28 cellular contexts compared by ENCODE assay signal in the genomic region with DNA sequence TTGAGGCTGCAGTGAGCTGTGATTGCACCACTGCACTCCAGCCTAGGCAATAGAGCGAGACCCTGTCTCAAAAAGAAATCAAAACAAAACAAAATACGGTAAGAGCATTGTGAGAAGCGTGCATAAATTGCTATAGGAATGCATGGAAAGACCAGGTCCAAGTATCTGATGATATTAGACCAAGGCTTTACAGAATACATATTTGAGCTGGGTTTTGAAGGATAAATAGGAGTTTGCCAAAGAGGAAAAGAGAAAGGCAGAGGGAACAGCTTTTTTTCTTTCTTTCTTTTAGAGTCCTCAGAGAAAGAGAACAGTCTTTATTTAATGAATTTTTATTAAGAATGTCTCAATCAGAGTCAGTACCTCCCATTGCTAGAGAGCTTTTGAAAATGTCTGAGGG.
"Had no signal": no experiment of that assay in that cellular context is flagged by ENCODE, and none has a peak within 500 bp of the region (broad histone marks: within the 10 kb centered on the region; RNA-seq: fewer than 3 reads in every experiment).

No MANE protein-coding gene starts in this region.

- H3K36me3 Mint-ChIP-seq: natural killer cell; stimulated activated memory B cell treated with anti-CD40 and anti-IgM and Interleukin-4, amounts not matched to agents 10 μg/mL and 1 μg/mL and 100 μg/mL, for 72 hours; type B pancreatic cell had no signal

- ATAC-seq: natural killer cell; psoas muscle; right cardiac atrium; right lobe of liver; stimulated activated memory B cell treated with anti-CD40 and anti-IgM and Interleukin-4, amounts not matched to agents 10 μg/mL and 1 μg/mL and 100 μg/mL, for 72 hours; stimulated activated naive CD8-positive, alpha-beta T cell treated with anti-CD3 and anti-CD28 coated beads, Interleukin-15, amount 100 ng/mL, for 72 hours; upper lobe of right lung had no signal

- H3K4me3 Mint-ChIP-seq: natural killer cell; nephron; neural progenitor cell; stimulated activated memory B cell treated with anti-CD40 and anti-IgM and Interleukin-4, amounts not matched to agents 10 μg/mL and 1 μg/mL and 100 μg/mL, for 72 hours; stimulated activated naive CD8-positive, alpha-beta T cell treated with anti-CD3 and anti-CD28 coated beads, Interleukin-15, amount 100 ng/mL, for 72 hours; type B pancreatic cell had no signal

- H3K4me3 ChIP-seq: neural progenitor cell, ovary, psoas muscle, right lobe of liver, sigmoid colon, suprapubic skin, testis, tibial artery, transverse colon, upper lobe of right lung, uterus had no signal

- H3K27me3 ChIP-seq: neural progenitor cell, ovary, right lobe of liver, sigmoid colon, suprapubic skin, testis, tibial artery, transverse colon, upper lobe of right lung, uterus had no signal

- H3K27ac ChIP-seq: neural progenitor cell, ovary, parathyroid adenoma, psoas muscle, right lobe of liver, sigmoid colon, suprapubic skin, testis, tibial artery, transverse colon, upper lobe of right lung, uterus had no signal

- H3K4me1 ChIP-seq: neural progenitor cell, parathyroid adenoma, psoas muscle, right lobe of liver, sigmoid colon, suprapubic skin, testis, tibial artery, transverse colon, upper lobe of right lung, uterus had no signal

- H3K36me3 ChIP-seq: neural progenitor cell, ovary, right lobe of liver, sigmoid colon, suprapubic skin, tibial artery, transverse colon, upper lobe of right lung, uterus had no signal

- H3K4me1 Mint-ChIP-seq: natural killer cell; stimulated activated memory B cell treated with anti-CD40 and anti-IgM and Interleukin-4, amounts not matched to agents 10 μg/mL and 1 μg/mL and 100 μg/mL, for 72 hours had no signal

- H3K27me3 Mint-ChIP-seq: stimulated activated memory B cell treated with anti-CD40 and anti-IgM and Interleukin-4, amounts not matched to agents 10 μg/mL and 1 μg/mL and 100 μg/mL, for 72 hours; stimulated activated naive CD8-positive, alpha-beta T cell treated with anti-CD3 and anti-CD28 coated beads, Interleukin-15, amount 100 ng/mL, for 72 hours; type B pancreatic cell had no signal

- DNase-seq: natural killer cell; occipital lobe; ovary; posterior cingulate gyrus; psoas muscle; right cardiac atrium; right lobe of liver; sigmoid colon; small intestine; stimulated activated CD4-positive, alpha-beta T cell treated with anti-CD3 and anti-CD28 coated beads, Interleukin-15, amount 100 ng/mL, for 24 hours; stimulated activated CD4-positive, alpha-beta T cell treated with anti-CD3 and anti-CD28 coated beads, Interleukin-2, amount 100 ng/mL, for 24 hours; stimulated activated CD4-positive, alpha-beta T cell treated with anti-CD3 and anti-CD28 coated beads, Interleukin-2, amount 100 ng/mL, for 48 hours; stimulated activated CD4-positive, alpha-beta T cell treated with anti-CD3 and anti-CD28 coated beads, Interleukin-4, amount 100 ng/mL, for 24 hours; stimulated activated naive CD8-positive, alpha-beta T cell treated with anti-CD3 and anti-CD28 coated beads, Interleukin-15, amount 100 ng/mL, for 72 hours; stimulated activated naive CD8-positive, alpha-beta T cell treated with anti-CD3 and anti-CD28 coated beads, Interleukin-15, Interleukin-2, amounts not matched to agents 100 U/mL and 50 U/mL, for 24 hours; substantia nigra; testis; tibial artery; transverse colon; upper lobe of right lung; uterus had no signal

- H3K9me3 Mint-ChIP-seq: natural killer cell; nephron; neural progenitor cell; stimulated activated memory B cell treated with anti-CD40 and anti-IgM and Interleukin-4, amounts not matched to agents 10 μg/mL and 1 μg/mL and 100 μg/mL, for 72 hours; stimulated activated naive CD8-positive, alpha-beta T cell treated with anti-CD3 and anti-CD28 coated beads, Interleukin-15, amount 100 ng/mL, for 72 hours; type B pancreatic cell had no signal

- H3K9me3 ChIP-seq: ovary, psoas muscle, right lobe of liver, sigmoid colon, suprapubic skin, testis, tibial artery, transverse colon, upper lobe of right lung, uterus had no signal

- H3K9ac ChIP-seq: neural progenitor cell, parathyroid adenoma had no signal

- H3K27ac Mint-ChIP-seq: natural killer cell; nephron; neural progenitor cell; progenitor cell of endocrine pancreas; stimulated activated memory B cell treated with anti-CD40 and anti-IgM and Interleukin-4, amounts not matched to agents 10 μg/mL and 1 μg/mL and 100 μg/mL, for 72 hours; stimulated activated naive CD8-positive, alpha-beta T cell treated with anti-CD3 and anti-CD28 coated beads, Interleukin-15, amount 100 ng/mL, for 72 hours; type B pancreatic cell had no signal

- H2AFZ ChIP-seq: neural progenitor cell had no signal

- H3K79me2 ChIP-seq: parathyroid adenoma had no signal

- H3K4me2 ChIP-seq: neural progenitor cell had no signal
